ENCODE assay signal across 24 cellular contexts in genomic region chr2:60604665-60605064, GRCh38. TPM values are rescaled to one million over a fixed set of nuclear protein-coding genes. Genes with fewer than 3 reads are reported as not detected.
"Had no signal": no experiment of that assay in that cellular context is flagged by ENCODE, and none has a peak within 500 bp of the region (broad histone marks: within the 10 kb centered on the region; RNA-seq: fewer than 3 reads in every experiment).

No MANE protein-coding gene starts in this region.

- H3K4me3 ChIP-seq: ascending aorta, breast epithelium, coronary artery, dorsolateral prefrontal cortex had no signal

- H3K27ac ChIP-seq: ascending aorta, coronary artery, dorsolateral prefrontal cortex had no signal

- DNase-seq: activated CD4-positive, alpha-beta memory T cell treated with anti-CD3 and anti-CD28 coated beads, Interleukin-2, amount 10 ng/mL, durations not matched to agents 7 days and 5 days; activated CD4-positive, alpha-beta T cell treated with anti-CD3 and anti-CD28 coated beads for 36 hours; activated CD4-positive, alpha-beta T cell treated with anti-CD3 and anti-CD28 coated beads, Interleukin-2, amount 10 ng/mL, durations not matched to agents 24 days and 14 days; activated CD4-positive, CD25-positive, alpha-beta regulatory T cell; activated CD4-positive, CD25-positive, alpha-beta regulatory T cell treated with anti-CD3 and anti-CD28 coated beads, Interleukin-2, amount 50 U/mL, for 72 hours; activated CD8-positive, alpha-beta memory T cell treated with anti-CD3 and anti-CD28 coated beads, Interleukin-2, amount 50 U/mL, for 48 hours; activated effector memory CD4-positive, alpha-beta T cell treated with Interleukin-2 at 50 U/mL for 16 hours; activated gamma-delta T cell treated with Interleukin-2 at 50 U/mL for 16 hours; activated naive CD4-positive, alpha-beta T cell treated with anti-CD3 and anti-CD28 coated beads for 36 hours; activated naive CD8-positive, alpha-beta T cell treated with anti-CD3 and anti-CD28 coated beads, Interleukin-2, amount 10 ng/mL, durations not matched to agents 7 days and 5 days; activated T-cell treated with anti-CD3 and anti-CD28 coated beads for 4 hours; activated T-cell treated with anti-CD3 and anti-CD28 coated beads, Interleukin-2, amount 50 U/mL, for 24 hours; dorsolateral prefrontal cortex; effector memory CD4-positive, alpha-beta T cell; foreskin fibroblast; T-helper 2 cell had no signal

- H3K36me3 ChIP-seq: ascending aorta, breast epithelium had no signal

- ATAC-seq: activated CD4-positive, alpha-beta T cell treated with anti-CD3 and anti-CD28 coated beads for 36 hours; activated naive CD4-positive, alpha-beta T cell treated with anti-CD3 and anti-CD28 coated beads, Interleukin-2, amount 50 U/mL, for 72 hours; activated T-helper 17 cell treated with anti-CD3 and anti-CD28 coated beads, Interleukin-2, amount 50 U/mL, for 72 hours; esophagus mucosa had no signal

- FAIRE-seq: frontal cortex had no signal

- H3K4me1 ChIP-seq: ascending aorta, breast epithelium had no signal

- H3K27me3 ChIP-seq: ascending aorta, breast epithelium had no signal

- H3K9me3 ChIP-seq: ascending aorta had no signal

RNA-seq across cellular contexts. Expression of gene BCL11A, which starts 51.2 kb away (rescaled TPM):
- total RNA-seq: activated CD4-positive, alpha-beta memory T cell treated with anti-CD3 and anti-CD28 coated beads, Interleukin-2, amount 10 ng/mL, durations not matched to agents 7 days and 5 days; activated CD4-positive, alpha-beta T cell treated with anti-CD3 and anti-CD28 coated beads, Interleukin-2, amount 10 ng/mL, durations not matched to agents 24 days and 14 days; T-helper 1 cell treated with Interleukin-12 subunit alpha and Interleukin-12 subunit beta and Interleukin-4 antibody, amounts not matched to agents 30 ng/mL and 1 ng/mL, for 36 hours had no signal
